21 cellular contexts compared by ENCODE assay signal in the genomic region with DNA sequence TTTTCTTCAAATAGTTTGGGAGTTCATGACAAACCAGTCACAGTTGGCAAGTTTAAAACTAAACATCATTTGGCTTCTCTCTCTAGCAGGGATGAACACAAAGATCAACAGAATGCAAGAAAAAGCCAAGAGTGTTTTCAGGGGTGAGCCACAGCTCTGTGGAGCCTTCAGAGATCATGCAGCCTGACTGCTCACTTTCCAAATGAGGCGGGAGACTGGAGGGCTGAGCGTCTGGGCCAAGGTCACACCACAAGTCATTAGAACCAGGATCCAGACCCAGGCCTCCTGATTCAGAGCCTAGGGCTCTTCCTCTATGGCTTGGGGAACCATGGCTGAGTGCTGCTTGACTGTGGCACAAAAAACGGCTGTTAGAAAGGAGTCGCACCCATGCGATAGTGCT. TPM values are rescaled to one million over a fixed set of nuclear protein-coding genes. Genes with fewer than 3 reads are reported as not detected.
DNase-seq lines count a peak whose midpoint lies in the region; ATAC-seq, FAIRE-seq and TF ChIP-seq lines count a peak whose summit lies in the region.
"Had no signal": no experiment of that assay in that cellular context is flagged by ENCODE, and none has a peak within 500 bp of the region (broad histone marks: within the 10 kb centered on the region; RNA-seq: fewer than 3 reads in every experiment).

No MANE protein-coding gene starts in this region.

- DNase-seq in HepG2 (ENCODE audit: low spot score) (no peak), right cardiac atrium (peak; percentile 17 to 64 (median 43)), sigmoid colon (peak; percentile 67), ureter (ENCODE audit: low spot score) (no peak), NCI-H1105 (lab: John Stamatoyannopoulos, UW) (no peak), SKM-1 (lab: John Stamatoyannopoulos, UW; ENCODE audit: unreplicated experiment) (no peak), MV-4-11 (lab: John Stamatoyannopoulos, UW) (no peak)
- DNase-seq: activated CD4-positive, CD25-positive, alpha-beta regulatory T cell treated with anti-CD3 and anti-CD28 coated beads, Interleukin-2, amount 50 U/mL, for 72 hours; activated naive CD4-positive, alpha-beta T cell treated with Interleukin-2 at 50 U/mL for 16 hours; activated T-cell treated with anti-CD3 and anti-CD28 coated beads, Interleukin-2, amount 50 U/mL, for 4 hours; gastrocnemius medialis; Kasumi-1; NCI-H510A treated with DMSO at 0.1 percent for 48 hours; right lobe of liver; transverse colon had no signal

- no peaks in the 10 kb centered on the region for H3K9me3 ChIP-seq in liver (ENCODE audit: control insufficient read depth in 4 of 4, low read length in 3 of 4)
- H3K9me3 ChIP-seq in HepG2 (ENCODE audit: low read length), result no peaks in the 10 kb centered on the region
- no peaks in the 10 kb centered on the region for H3K9me3 ChIP-seq in right cardiac atrium (ENCODE audit: control insufficient read depth, low read length)
- no peaks in the 10 kb centered on the region for H3K9me3 ChIP-seq in sigmoid colon
- H3K9me3 ChIP-seq: A549, gastrocnemius medialis, neutrophil, right lobe of liver, transverse colon had no signal

- ATAC-seq in HepG2 (no peak; the same call in 1 of the 3 replicates), right cardiac atrium (peak; percentile 15 to 36)
- ATAC-seq: A549; activated T-cell treated with anti-CD3 and anti-CD28 coated beads, Interleukin-2, amount 50 U/mL, for 4 hours; gastrocnemius medialis; stimulated activated memory B cell treated with anti-CD40 and anti-IgM and Interleukin-4, amounts not matched to agents 10 μg/mL and 1 μg/mL and 100 μg/mL, for 72 hours had no signal

- no peaks in the 10 kb centered on the region for H3K79me2 ChIP-seq in HepG2 (ENCODE audit: insufficient read depth, low read length)

- TF ChIP-seq CTCF in liver (IDR thresholded peaks at IDR 0.05; ENCODE audit: low read depth, low read length, missing input control) (no peak), HepG2 (CRISPR knock-in tag; IDR thresholded peaks at IDR 0.05) (no peak), sigmoid colon (IDR thresholded peaks at IDR 0.05) (no peak)

- in situ Hi-C loops in HepG2 (cut with HindIII; ENCODE audit: extremely low pct_ligation_motif_present, low pct_unique_long_range_greater_than_20kb), result loop anchor here (10.0 kb wide), 1 partner anchor 62 kb away; no protein-coding TSS in a partner anchor

- intact Hi-C loops in HepG2 (cut with micrococcal nuclease; ENCODE audit: unreplicated experiment), result no loop called here
- intact Hi-C loops in right cardiac atrium (cut with DNase I), result loop anchor here in 1 of 4 donors (10.0 kb wide), 1 partner anchor 388 kb away; no protein-coding TSS in a partner anchor
- intact Hi-C loops in sigmoid colon (cut with DNase I), result no loop called here

- H3K4me1 ChIP-seq in liver (ENCODE audit: control insufficient read depth in 4 of 4, insufficient read depth in 4 of 4, low read length in 3 of 4) (no peaks in the 10 kb centered on the region), HepG2 (ENCODE audit: insufficient read depth, low read length) (peaks cover 12% of the 10 kb centered on the region; the same call in 1 of the 2 replicates), right cardiac atrium (ENCODE audit: control insufficient read depth, insufficient read depth, low read length) (no peaks in the 10 kb centered on the region), sigmoid colon (peaks cover 0 to 8% (median 2%) of the 10 kb centered on the region in 4 donors)
- H3K4me1 ChIP-seq: A549, right lobe of liver, transverse colon had no signal

- H3K4me3 ChIP-seq in liver (ENCODE audit: low read depth in 1 of 3, low read length in 3 of 3) (no peak overlapping the region), HepG2 (replicated peaks in 1 of 3; ENCODE audit: insufficient read depth in 1 of 3, low read depth in 2 of 3, low read length in 3 of 3) (no peak overlapping the region), right cardiac atrium (ENCODE audit: low read length) (no peak overlapping the region), sigmoid colon (peak overlapping the region; percentile 19 to 44 (median 34))
- H3K4me3 ChIP-seq: A549, gastrocnemius medialis, right lobe of liver, transverse colon had no signal

- no peak overlapping the region for H3K27ac ChIP-seq in liver (ENCODE audit: low read depth in 1 of 2, low read length in 2 of 2)
- H3K27ac ChIP-seq in HepG2 (ENCODE audit: extremely low read length, insufficient read depth, low read length), result no peak overlapping the region
- no peak overlapping the region for H3K27ac ChIP-seq in right cardiac atrium (ENCODE audit: low read length)
- peak overlapping the region; percentile 37 to 67 (median 48) for H3K27ac ChIP-seq in sigmoid colon
- H3K27ac ChIP-seq: A549, C4-2B, neutrophil, right lobe of liver had no signal

- H3K36me3 ChIP-seq in liver (ENCODE audit: control insufficient read depth in 4 of 4, insufficient read depth in 3 of 4, low read depth in 1 of 4, low read length in 3 of 4) (no peaks in the 10 kb centered on the region), HepG2 (replicated peaks in 1 of 2; ENCODE audit: control insufficient read depth in 1 of 2, insufficient read depth in 2 of 2, low read length in 2 of 2) (no peaks in the 10 kb centered on the region), sigmoid colon (no peaks in the 10 kb centered on the region)
- H3K36me3 ChIP-seq: gastrocnemius medialis, neutrophil, right lobe of liver, transverse colon had no signal

- no peak overlapping the region for H2AFZ ChIP-seq in HepG2 (ENCODE audit: low read length)

- FAIRE-seq in HepG2 (lab: Jason Lieb, UNC), result no peak
- FAIRE-seq: A549 had no signal

- TF ChIP-seq RAD21 in liver (IDR thresholded peaks at IDR 0.05) (no peak), HepG2 (CRISPR knock-in tag; IDR thresholded peaks at IDR 0.05) (no peak)

- CTCF ChIA-PET in HepG2 (lab: Yijun Ruan, JAX; ENCODE audit: low intra/inter-chr PET ratio, low total read pairs), result no interaction called here

- H3K27me3 ChIP-seq in liver (ENCODE audit: control insufficient read depth in 4 of 4, insufficient read depth in 4 of 4, low read length in 3 of 4) (no peaks in the 10 kb centered on the region), HepG2 (ENCODE audit: control insufficient read depth in 1 of 2, insufficient read depth in 2 of 2, low read length in 2 of 2) (peaks cover 0 to 24% of the 10 kb centered on the region in 2 experiments; a peak in 3 of 5 replicates), right cardiac atrium (ENCODE audit: control insufficient read depth, insufficient read depth) (no peaks in the 10 kb centered on the region), sigmoid colon (no peaks in the 10 kb centered on the region)
- H3K27me3 ChIP-seq: gastrocnemius medialis, neutrophil, right lobe of liver, transverse colon had no signal

- TF ChIP-seq EP300 in HepG2 (IDR thresholded peaks at IDR 0.05; ENCODE audit: low read depth in 2 of 2, low read length in 2 of 2) (no peak), HepG2 (CRISPR knock-in tag; IDR thresholded peaks at IDR 0.05; ENCODE audit: borderline replicate concordance) (no peak), sigmoid colon (IDR thresholded peaks at IDR 0.05) (no peak)

- POLR2A ChIA-PET in HepG2 (lab: Yijun Ruan, JAX), result no interaction called here

- H4K20me1 ChIP-seq in HepG2 (ENCODE audit: insufficient read depth, low read length), result no peaks in the 10 kb centered on the region

- no peak overlapping the region for H3K4me2 ChIP-seq in HepG2 (ENCODE audit: low read depth, low read length)
- H3K4me2 ChIP-seq: A549 had no signal

- BruUV-seq in HepG2 (replicated peaks; lab: Mats Ljungman, UMichigan), result no TSS peak

- no peak for TF ChIP-seq POLR2A in HepG2 (IDR thresholded peaks at IDR 0.05; ENCODE audit: insufficient read depth in 1 of 2, low read depth in 2 of 2, low read length in 2 of 2)
- TF ChIP-seq POLR2A in sigmoid colon (IDR thresholded peaks at IDR 0.05), result no peak

- no peak overlapping the region for H3K9ac ChIP-seq in liver (ENCODE audit: low read depth in 1 of 2, low read length in 2 of 2)
- no peak overlapping the region for H3K9ac ChIP-seq in HepG2 (ENCODE audit: insufficient read depth, low read depth, low read length)

- WGBS in liver, result 94% methylated on average over 5 of the region's 5 CpGs
- 55% methylated on average over 5 of the region's 5 CpGs for WGBS in HepG2 (ENCODE audit: low lambda C conversion rate)
- WGBS in right cardiac atrium, result 71% methylated on average over 5 of the region's 5 CpGs
- WGBS in sigmoid colon, 2 donors, result 87 to 92% methylated on average over 5 of the region's 5 CpGs

TF ChIP-seq in liver, 16 proteins besides CTCF, POLR2A, EP300 and RAD21 (continues in another document):
- TF ChIP-seq YY1 (IDR thresholded peaks at IDR 0.05), result no peak

RNA-seq across cellular contexts. Expression of a gene that starts 2.7 kb away (rescaled TPM):
- total RNA-seq in liver, result 1 to 10 TPM in 1 of 2 donors, under 1 TPM in 1; 0.42 to 4.6 TPM
- 1 to 10 TPM; 1.3 to 5.0 TPM for polyA plus RNA-seq in liver
- not detected in 2 replicates for total RNA-seq in HepG2 (2016; rRNA removed; fragmentation: Illumina TruSeq; extraction: Trizol)
- total RNA-seq in HepG2 (2016; cell fraction: cytosol; rRNA removed; fragmentation: Illumina TruSeq; extraction: Trizol; ENCODE audit: low read depth), result not detected in 2 replicates
- not detected in 2 replicates for total RNA-seq in HepG2 (2016; cell fraction: insoluble cytoplasmic fraction; rRNA removed; fragmentation: Illumina TruSeq; extraction: Trizol)
- total RNA-seq in HepG2 (2016; cell fraction: membrane; rRNA removed; fragmentation: Illumina TruSeq; extraction: Trizol), result not detected in 2 replicates
- total RNA-seq in HepG2 (2016; cell fraction: nucleus; rRNA removed; fragmentation: Illumina TruSeq; extraction: Trizol), result not detected in 2 replicates
- 0.04 TPM in 1 of 2 replicates, not detected in the other for polyA plus RNA-seq in HepG2 (2011; rRNA removed)
- polyA plus RNA-seq in HepG2 (2011; cell fraction: cytosol; rRNA removed), result not detected in 2 replicates
- not detected in 2 replicates for polyA plus RNA-seq in HepG2 (2011; cell fraction: nucleus; rRNA removed)
- polyA plus RNA-seq in HepG2 (2012), result not detected in 2 replicates
- not detected in 2 replicates for polyA plus RNA-seq in HepG2 (2016; cell fraction: cytosol; fragmentation: Illumina TruSeq; extraction: Trizol; ENCODE audit: low read depth)
- polyA plus RNA-seq in HepG2 (2016; cell fraction: insoluble cytoplasmic fraction; fragmentation: Illumina TruSeq; extraction: Trizol; ENCODE audit: low read depth), result not detected in 2 replicates
- polyA plus RNA-seq in HepG2 (2016; cell fraction: membrane; fragmentation: Illumina TruSeq; extraction: Trizol; ENCODE audit: low read depth), result not detected in 2 replicates
- not detected in 2 replicates for polyA plus RNA-seq in HepG2 (2016; cell fraction: nucleus; fragmentation: Illumina TruSeq; extraction: Trizol; ENCODE audit: insufficient read depth, low read depth)
- not detected in 2 replicates for polyA minus RNA-seq in HepG2 (2011; rRNA and poly(A)+ RNA removed; ENCODE audit: low replicate concordance)
- not detected in 2 replicates for polyA minus RNA-seq in HepG2 (2011; cell fraction: cytosol; rRNA and poly(A)+ RNA removed)
- not detected in 2 replicates for polyA minus RNA-seq in HepG2 (2011; cell fraction: nucleus; rRNA and poly(A)+ RNA removed)
- 100 to 1,000 TPM in 3 of 4 donors, 10 to 100 TPM in 1; 77.0 to 151 (median 119) TPM for total RNA-seq in right cardiac atrium
- 77.0 TPM for polyA plus RNA-seq in right cardiac atrium
- 100 to 1,000 TPM; 249 to 519 (median 301) TPM for total RNA-seq in sigmoid colon
- polyA plus RNA-seq in sigmoid colon, result 100 to 1,000 TPM in 1 of 3 donors, 10 to 100 TPM in 1, 1 to 10 TPM in 1; 2.1 to 128 (median 25.4) TPM
- total RNA-seq in ureter, result 15.9 TPM
- total RNA-seq: activated T-cell treated with anti-CD3 and anti-CD28 coated beads, Interleukin-2, amount 50 U/mL, for 4 hours; epithelial cell of proximal tubule had no signal
- polyA plus RNA-seq: A549 had no signal

Comparison
In these comparisons a context has a peak if more than half of its experiments do, and no peak if none do; other contexts are left out.
1. H3K27ac ChIP-seq: peak in sigmoid colon (4 of 4); none in liver (0 of 2), HepG2 (single experiment) and right cardiac atrium (single experiment).
2. H3K4me3 ChIP-seq: peak in sigmoid colon (4 of 4); none in liver (0 of 3), HepG2 (0 of 3) and right cardiac atrium (single experiment).
3. DNase-seq: peak in right cardiac atrium (3 of 3) and sigmoid colon (single experiment); none in HepG2 (single experiment), ureter (single experiment), NCI-H1105 (single experiment), SKM-1 (single experiment) and MV-4-11 (single experiment).